In the genomic region with DNA sequence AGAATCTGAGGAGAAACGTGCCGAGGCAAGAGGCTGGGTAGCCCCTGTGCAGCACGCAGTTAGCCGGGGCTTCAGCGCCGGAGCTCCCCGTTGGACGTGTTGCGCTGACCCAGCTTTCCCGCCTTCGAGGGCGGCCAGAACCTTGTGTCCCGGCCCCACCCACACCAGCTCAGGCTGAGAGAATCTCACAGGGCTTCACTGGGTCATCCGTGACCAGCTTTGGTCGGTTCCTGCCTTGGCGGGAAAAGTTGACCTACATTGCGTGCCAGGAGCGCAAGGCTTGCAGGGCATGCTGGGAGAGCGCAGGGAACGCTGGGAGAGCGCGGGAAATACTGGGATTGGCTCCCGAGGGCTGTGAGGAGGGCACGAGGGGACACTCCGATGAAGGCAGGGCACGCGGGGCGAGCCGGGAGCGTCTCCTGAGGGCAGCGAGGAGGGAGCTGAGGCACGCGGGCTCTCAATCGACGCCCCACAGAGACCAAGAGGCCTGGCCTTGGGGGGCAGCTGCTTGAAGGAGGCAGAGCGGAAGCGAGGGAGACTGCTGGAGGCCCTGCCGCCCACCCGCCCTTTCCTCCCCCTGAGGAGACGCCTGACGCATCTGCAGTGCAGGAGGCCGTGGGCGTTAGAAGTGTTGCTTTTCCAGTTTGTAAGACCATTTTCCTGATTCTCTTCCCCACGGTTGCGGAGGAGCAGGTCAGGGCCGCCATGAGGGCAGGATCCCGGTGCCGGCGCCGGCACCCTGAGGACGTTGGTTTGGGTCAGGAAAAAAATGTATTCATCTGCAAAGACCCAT, we compare ENCODE assay signal across 35 cellular contexts. TPM values are rescaled to one million over a fixed set of nuclear protein-coding genes. Genes with fewer than 3 reads are reported as not detected.
DNase-seq lines count a peak whose midpoint lies in the region; ATAC-seq, FAIRE-seq and TF ChIP-seq lines count a peak whose summit lies in the region.
"Had no signal": no experiment of that assay in that cellular context is flagged by ENCODE, and none has a peak within 500 bp of the region (broad histone marks: within the 10 kb centered on the region; RNA-seq: fewer than 3 reads in every experiment).

Gene C18orf63 (plus strand): TSS at position 376 of the 793 bp plus-strand sequence. CDS start 2,027 bp downstream, outside the sequence.

- intact Hi-C loops in CD14-positive monocyte (cut with micrococcal nuclease) = no loop called here

- CTCF ChIA-PET in A549 (lab: Yijun Ruan, JAX) = interaction anchor here (0.9 to 1.6 kb wide), 5 partner anchors 27 to 101 kb away, joined by 3 to 4 read pairs (median 3); no protein-coding TSS in a partner anchor

- H3K27ac ChIP-seq in A549 (peak within 1 kb of the TSS; percentile 70 to 84), GM23248 (no peak within 1 kb of the TSS), astrocyte (ENCODE audit: low read depth, low read length) (no peak within 1 kb of the TSS)
- H3K27ac ChIP-seq: BLaER1, gastrocnemius medialis, right atrium auricular region, thoracic aorta, VCaP had no signal

- TF ChIP-seq CTCF in A549 (IDR thresholded peaks at IDR 0.05) = no peak
- no peak for TF ChIP-seq CTCF in astrocyte (IDR thresholded peaks at IDR 0.05; ENCODE audit: insufficient read depth, low read depth, low read length)
- no peak for TF ChIP-seq CTCF in nephron (IDR thresholded peaks at IDR 0.05; ENCODE audit: unreplicated experiment in 3 of 3)
- TF ChIP-seq CTCF in CD14-positive monocyte (IDR thresholded peaks at IDR 0.05) = no peak

- H2AFZ ChIP-seq in GM23248 (no peak within 1 kb of the TSS), astrocyte (ENCODE audit: low read depth, low read length) (no peak within 1 kb of the TSS)

- no peaks in the 10 kb centered on the region for H3K9me2 ChIP-seq in GM23248 (ENCODE audit: insufficient read depth)

- H3K27me3 ChIP-seq in GM23248 (replicated peaks; ENCODE audit: insufficient read depth) = no peaks in the 10 kb centered on the region
- H3K27me3 ChIP-seq in astrocyte (ENCODE audit: insufficient read depth, low read length) = no peaks in the 10 kb centered on the region
- H3K27me3 ChIP-seq: BLaER1, gastrocnemius medialis, right atrium auricular region had no signal

- H3K9me3 ChIP-seq in A549 (no peaks in the 10 kb centered on the region), GM23248 (ENCODE audit: low read depth) (no peaks in the 10 kb centered on the region), astrocyte (ENCODE audit: insufficient read depth, low read depth, low read length) (no peaks in the 10 kb centered on the region)
- H3K9me3 ChIP-seq: gastrocnemius medialis, right atrium auricular region, thoracic aorta had no signal

- FAIRE-seq in A549 (lab: Jason Lieb, UNC) (no peak), astrocyte (lab: Jason Lieb, UNC) (no peak)
- FAIRE-seq: bronchial epithelial cell, urothelium cell line had no signal

- in situ Hi-C loops in GM23248 (cut with MboI) = no loop called here

- H3K4me2 ChIP-seq in A549 (peak within 1 kb of the TSS; percentile 70), GM23248 (ENCODE audit: unreplicated experiment) (peak within 1 kb of the TSS; percentile 45), astrocyte (ENCODE audit: low read length) (peak within 1 kb of the TSS; percentile 0)
- H3K4me2 ChIP-seq: BLaER1 had no signal

- H3K9ac ChIP-seq in GM23248 = no peak within 1 kb of the TSS
- H3K9ac ChIP-seq in astrocyte (ENCODE audit: low read length) = no peak within 1 kb of the TSS
- H3K9ac ChIP-seq: BLaER1 had no signal

- WGBS in A549 (ENCODE audit: missing lambda C conversion rate) = 93% methylated on average over 36 of the region's 51 CpGs
- 92 to 94% methylated on average over 50 to 51 of the region's 51 CpGs for WGBS in GM23248 (ENCODE audit: low coverage in 1 of 2, low lambda C conversion rate in 2 of 2, missing lambda C conversion rate in 2 of 2), 2 experiments

- no peak within 1 kb of the TSS for H3K4me3 Mint-ChIP-seq in astrocyte (ENCODE audit: unreplicated experiment)
- no peak within 1 kb of the TSS for H3K4me3 Mint-ChIP-seq in nephron
- no peak within 1 kb of the TSS for H3K4me3 Mint-ChIP-seq in CD14-positive monocyte
- H3K4me3 Mint-ChIP-seq: activated CD4-positive, alpha-beta T cell treated with anti-CD3 and anti-CD28 coated beads for 36 hours; activated CD8-positive, alpha-beta T cell treated with anti-CD3 and anti-CD28 coated beads for 36 hours; activated T-helper 17 cell treated with anti-CD3 and anti-CD28 coated beads, Interleukin-2, amount 50 U/mL, for 72 hours; neural crest cell had no signal

- no peaks in the 10 kb centered on the region for H3K36me3 Mint-ChIP-seq in astrocyte (ENCODE audit: low read depth, unreplicated experiment)
- no peaks in the 10 kb centered on the region for H3K36me3 Mint-ChIP-seq in nephron (ENCODE audit: low read depth)
- H3K36me3 Mint-ChIP-seq in CD14-positive monocyte = no peaks in the 10 kb centered on the region
- H3K36me3 Mint-ChIP-seq: activated naive CD4-positive, alpha-beta T cell treated with anti-CD3 and anti-CD28 coated beads, Interleukin-2, amount 50 U/mL, for 72 hours had no signal

- ATAC-seq in A549 (no peak), GM21367 (IDR thresholded peaks at IDR 0.05; ENCODE audit: unreplicated experiment) (no peak)
- ATAC-seq: activated CD4-positive, alpha-beta T cell treated with anti-CD3 and anti-CD28 coated beads for 36 hours; activated CD8-positive, alpha-beta T cell treated with anti-CD3 and anti-CD28 coated beads for 36 hours; activated naive CD4-positive, alpha-beta T cell treated with anti-CD3 and anti-CD28 coated beads, Interleukin-2, amount 50 U/mL, for 72 hours; activated T-helper 17 cell treated with anti-CD3 and anti-CD28 coated beads, Interleukin-2, amount 50 U/mL, for 72 hours; gastrocnemius medialis; stimulated activated naive CD8-positive, alpha-beta T cell treated with anti-CD3 and anti-CD28 coated beads, Interleukin-15, Interleukin-2, amounts not matched to agents 100 U/mL and 50 U/mL, for 24 hours had no signal

- H3K9me3 Mint-ChIP-seq in astrocyte (ENCODE audit: unreplicated experiment) = peaks cover 4% of the 10 kb centered on the region
- H3K9me3 Mint-ChIP-seq in nephron = peaks cover 2% of the 10 kb centered on the region
- peaks cover 5 to 17% (median 8%) of the 10 kb centered on the region in 7 donors for H3K9me3 Mint-ChIP-seq in CD14-positive monocyte
- H3K9me3 Mint-ChIP-seq: activated CD8-positive, alpha-beta T cell treated with anti-CD3 and anti-CD28 coated beads for 36 hours; activated naive CD4-positive, alpha-beta T cell treated with anti-CD3 and anti-CD28 coated beads, Interleukin-2, amount 50 U/mL, for 72 hours; activated T-helper 17 cell treated with anti-CD3 and anti-CD28 coated beads, Interleukin-2, amount 50 U/mL, for 72 hours had no signal

- peak within 1 kb of the TSS; percentile 58 for H3K27ac Mint-ChIP-seq in astrocyte (ENCODE audit: unreplicated experiment)
- peak within 1 kb of the TSS in 2 of 3 experiments; percentile 46 to 56 for H3K27ac Mint-ChIP-seq in nephron
- H3K27ac Mint-ChIP-seq in CD14-positive monocyte = peak within 1 kb of the TSS in 2 of 7 donors; percentile 30 to 79
- H3K27ac Mint-ChIP-seq: activated CD4-positive, alpha-beta T cell treated with anti-CD3 and anti-CD28 coated beads for 36 hours; activated CD8-positive, alpha-beta T cell treated with anti-CD3 and anti-CD28 coated beads for 36 hours; activated naive CD4-positive, alpha-beta T cell treated with anti-CD3 and anti-CD28 coated beads, Interleukin-2, amount 50 U/mL, for 72 hours; activated T-helper 17 cell treated with anti-CD3 and anti-CD28 coated beads, Interleukin-2, amount 50 U/mL, for 72 hours had no signal

- peaks cover 12% of the 10 kb centered on the region for H3F3A ChIP-seq in GM23248 (ENCODE audit: insufficient read depth)

- no peak for DNase-seq in A549 (ENCODE audit: low read depth in 1 of 2, low spot score in 1 of 2)
- DNase-seq in GM23248 = no peak
- no peak for DNase-seq in astrocyte (ENCODE audit: low read depth)
- DNase-seq in activated CD8-positive, alpha-beta memory T cell treated with anti-CD3 and anti-CD28 coated beads, Interleukin-2, amount 50 U/mL, for 4 hours = no peak
- DNase-seq in hippocampal formation (lab: John Stamatoyannopoulos, UW) = no peak
- no peak for DNase-seq in CD14-positive monocyte (ENCODE audit: low spot score)
- DNase-seq: ACHN; activated CD4-positive, alpha-beta T cell treated with anti-CD3 and anti-CD28 coated beads for 36 hours; activated CD8-positive, alpha-beta T cell treated with anti-CD3 and anti-CD28 coated beads for 36 hours; gastrocnemius medialis; KBM-7; NCI-H1105; NCI-H187 treated with DMSO at 0.1 percent for 48 hours; NCI-H2171; NCI-H510A treated with DMSO at 0.1 percent for 48 hours; stimulated activated CD4-positive, alpha-beta T cell treated with anti-CD3 and anti-CD28 coated beads, Interleukin-1b, Interleukin-23, amount 100 ng/mL, for 48 hours; stimulated activated naive CD8-positive, alpha-beta T cell treated with anti-CD3 and anti-CD28 coated beads, Interleukin-15, Interleukin-2, amounts not matched to agents 100 U/mL and 50 U/mL, for 24 hours; T1000 had no signal

- H4K20me1 ChIP-seq in GM23248 (ENCODE audit: insufficient read depth) = no peaks in the 10 kb centered on the region
- H4K20me1 ChIP-seq in astrocyte (ENCODE audit: insufficient read depth, low read length) = no peaks in the 10 kb centered on the region
- H4K20me1 ChIP-seq: BLaER1 had no signal

- no peak for TF ChIP-seq RAD21 in A549 (conservative IDR thresholded peaks at IDR 0.05 in 1 of 2, IDR thresholded peaks at IDR 0.05 in 1 of 2)

- TF ChIP-seq POLR2A in A549 (IDR thresholded peaks at IDR 0.05; ENCODE audit: low read length) = no peak

- TF ChIP-seq EP300 in A549 (IDR thresholded peaks at IDR 0.05) = no peak

- H3K4me1 ChIP-seq in A549 (peaks cover 22% of the 10 kb centered on the region), GM23248 (ENCODE audit: insufficient read depth) (peaks cover 18% of the 10 kb centered on the region), astrocyte (ENCODE audit: insufficient read depth, low read length) (peaks cover 5% of the 10 kb centered on the region)
- H3K4me1 ChIP-seq: BLaER1, gastrocnemius medialis had no signal

- H3K27me3 Mint-ChIP-seq in astrocyte (ENCODE audit: low read depth, unreplicated experiment) = no peaks in the 10 kb centered on the region
- H3K27me3 Mint-ChIP-seq in nephron (ENCODE audit: low read depth) = no peaks in the 10 kb centered on the region
- H3K27me3 Mint-ChIP-seq in CD14-positive monocyte (ENCODE audit: low read depth in 3 of 3) = no peaks in the 10 kb centered on the region

- no peak within 1 kb of the TSS for H3K4me3 ChIP-seq in A549
- H3K4me3 ChIP-seq in GM23248 = no peak within 1 kb of the TSS
- no peak within 1 kb of the TSS for H3K4me3 ChIP-seq in astrocyte (ENCODE audit: insufficient read depth, low read depth, low read length)
- H3K4me3 ChIP-seq: BLaER1, gastrocnemius medialis, lung, right atrium auricular region, thoracic aorta had no signal

- H3K36me3 ChIP-seq in GM23248 (ENCODE audit: low read depth) (no peaks in the 10 kb centered on the region), astrocyte (ENCODE audit: insufficient read depth, low read length) (no peaks in the 10 kb centered on the region)
- H3K36me3 ChIP-seq: BLaER1, gastrocnemius medialis, right atrium auricular region, thoracic aorta had no signal

- peaks cover 21% of the 10 kb centered on the region for H3K4me1 Mint-ChIP-seq in astrocyte (ENCODE audit: low read depth, unreplicated experiment)
- H3K4me1 Mint-ChIP-seq in nephron = peaks cover 6% of the 10 kb centered on the region
- H3K4me1 Mint-ChIP-seq in CD14-positive monocyte = peaks cover 4% of the 10 kb centered on the region
- H3K4me1 Mint-ChIP-seq: activated CD4-positive, alpha-beta T cell treated with anti-CD3 and anti-CD28 coated beads for 36 hours; activated T-helper 17 cell treated with anti-CD3 and anti-CD28 coated beads, Interleukin-2, amount 50 U/mL, for 72 hours; neural crest cell had no signal

- H3K79me2 ChIP-seq in GM23248 (ENCODE audit: insufficient read depth) = no peaks in the 10 kb centered on the region
- H3K79me2 ChIP-seq in astrocyte (ENCODE audit: insufficient read depth, low read length) = no peaks in the 10 kb centered on the region

- POLR2A ChIA-PET in A549 (lab: Yijun Ruan, JAX) = no interaction called here

RNA-seq across cellular contexts. Expression of gene C18orf63, which starts in this region (rescaled TPM):
- polyA plus RNA-seq in A549 (2011; rRNA removed) = not detected in 2 replicates
- not detected in 2 replicates for polyA plus RNA-seq in A549 (2012; cell fraction: cytosol; rRNA removed)
- polyA plus RNA-seq in A549 (2012; cell fraction: nucleus; rRNA removed) = not detected in 2 replicates
- polyA plus RNA-seq in A549 (2017; fragmentation: RNase III; extraction: RNeasy Plus Mini Kit Qiagen cat#74134 plus additional on column Dnase treatment) = not detected in 3 replicates
- polyA minus RNA-seq in A549 (2011; rRNA and poly(A)+ RNA removed) = not detected in 2 replicates
- not detected in 2 replicates for total RNA-seq in GM23248 (2014; rRNA removed; shearing (Covaris generic))
- polyA plus RNA-seq in GM23248 (2016; fragmentation: Nextera tagmentation; extraction: Ambion mirVana) = not detected in 2 replicates
- not detected in 2 replicates for total RNA-seq in astrocyte
- polyA plus RNA-seq in CD14-positive monocyte = not detected
- total RNA-seq: activated CD4-positive, alpha-beta T cell treated with anti-CD3 and anti-CD28 coated beads for 36 hours; activated CD8-positive, alpha-beta T cell treated with anti-CD3 and anti-CD28 coated beads for 36 hours; activated naive CD4-positive, alpha-beta T cell treated with anti-CD3 and anti-CD28 coated beads, Interleukin-2, amount 50 U/mL, for 72 hours; activated T-helper 17 cell treated with anti-CD3 and anti-CD28 coated beads, Interleukin-2, amount 50 U/mL, for 72 hours; bronchial epithelial cell; fibroblast of lung; G401; gastrocnemius medialis; HT1080; M059J; neural crest cell; right atrium auricular region; Right ventricle myocardium inferior; thoracic aorta had no signal
- polyA plus RNA-seq: fibroblast of lung had no signal

Comparison
In these comparisons a context has a peak if more than half of its experiments do, and no peak if none do; other contexts are left out.
1. H3K27ac ChIP-seq: peak in A549 (2 of 2); none in GM23248 (single experiment) and astrocyte (single experiment).
2. H3K4me2 ChIP-seq: peak in every context shown above with its lines; median percentile 70 in A549; 45 in GM23248; 0 in astrocyte.